In the genomic region with DNA sequence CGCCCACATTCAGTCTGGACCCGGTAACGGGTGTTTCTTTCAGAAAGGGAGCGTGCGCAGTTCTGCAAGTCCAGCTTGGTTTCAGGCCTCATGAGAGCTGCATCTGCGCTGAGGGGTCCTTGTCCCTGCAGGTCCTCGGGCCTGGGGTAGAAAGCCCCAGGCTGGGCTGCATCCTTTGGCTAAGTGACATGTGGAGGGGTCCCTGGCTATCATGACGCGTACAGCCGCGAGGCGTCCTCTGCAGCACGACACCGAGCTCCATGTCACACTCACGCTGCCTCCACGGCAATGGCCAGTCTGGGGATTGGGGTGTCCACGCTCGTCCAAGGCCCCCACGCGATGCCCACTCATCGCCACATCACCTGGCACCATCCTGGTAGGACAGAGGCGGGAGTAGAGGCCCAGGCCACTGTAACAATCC, we compare ENCODE assay signal across 1 cellular context.
TF ChIP-seq lines count a peak whose summit lies in the region.

No MANE protein-coding gene starts in this region.

TF ChIP-seq in SK-N-SH, 30 proteins besides CTCF, POLR2A, EP300 and RAD21 (continued from another document):
- TF ChIP-seq GATA2 (CRISPR knock-in tag; IDR thresholded peaks at IDR 0.05) (no peak), MXI1 (IDR thresholded peaks at IDR 0.05; ENCODE audit: low read depth, low read length) (no peak), RFX5 (IDR thresholded peaks at IDR 0.05; ENCODE audit: low read length) (no peak), TCF12 (IDR thresholded peaks at IDR 0.05) (no peak), FOSL2 (IDR thresholded peaks at IDR 0.05; ENCODE audit: borderline replicate concordance, low read depth) (no peak), GABPA (IDR thresholded peaks at IDR 0.05; ENCODE audit: low read depth) (no peak), MEF2A (IDR thresholded peaks at IDR 0.05; ENCODE audit: borderline replicate concordance, low read depth) (no peak)
- TF ChIP-seq, protein P1, sequence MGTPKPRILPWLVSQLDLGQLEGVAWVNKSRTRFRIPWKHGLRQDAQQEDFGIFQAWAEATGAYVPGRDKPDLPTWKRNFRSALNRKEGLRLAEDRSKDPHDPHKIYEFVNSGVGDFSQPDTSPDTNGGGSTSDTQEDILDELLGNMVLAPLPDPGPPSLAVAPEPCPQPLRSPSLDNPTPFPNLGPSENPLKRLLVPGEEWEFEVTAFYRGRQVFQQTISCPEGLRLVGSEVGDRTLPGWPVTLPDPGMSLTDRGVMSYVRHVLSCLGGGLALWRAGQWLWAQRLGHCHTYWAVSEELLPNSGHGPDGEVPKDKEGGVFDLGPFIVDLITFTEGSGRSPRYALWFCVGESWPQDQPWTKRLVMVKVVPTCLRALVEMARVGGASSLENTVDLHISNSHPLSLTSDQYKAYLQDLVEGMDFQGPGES (IDR thresholded peaks at IDR 0.05; ENCODE audit: low read depth, low read length), result no peak
- TF ChIP-seq, protein P2, sequence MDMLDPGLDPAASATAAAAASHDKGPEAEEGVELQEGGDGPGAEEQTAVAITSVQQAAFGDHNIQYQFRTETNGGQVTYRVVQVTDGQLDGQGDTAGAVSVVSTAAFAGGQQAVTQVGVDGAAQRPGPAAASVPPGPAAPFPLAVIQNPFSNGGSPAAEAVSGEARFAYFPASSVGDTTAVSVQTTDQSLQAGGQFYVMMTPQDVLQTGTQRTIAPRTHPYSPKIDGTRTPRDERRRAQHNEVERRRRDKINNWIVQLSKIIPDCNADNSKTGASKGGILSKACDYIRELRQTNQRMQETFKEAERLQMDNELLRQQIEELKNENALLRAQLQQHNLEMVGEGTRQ (IDR thresholded peaks at IDR 0.05; ENCODE audit: borderline replicate concordance, low read depth, low read length), result no peak
